ENCODE assay signal across 7 cellular contexts in the genomic region with DNA sequence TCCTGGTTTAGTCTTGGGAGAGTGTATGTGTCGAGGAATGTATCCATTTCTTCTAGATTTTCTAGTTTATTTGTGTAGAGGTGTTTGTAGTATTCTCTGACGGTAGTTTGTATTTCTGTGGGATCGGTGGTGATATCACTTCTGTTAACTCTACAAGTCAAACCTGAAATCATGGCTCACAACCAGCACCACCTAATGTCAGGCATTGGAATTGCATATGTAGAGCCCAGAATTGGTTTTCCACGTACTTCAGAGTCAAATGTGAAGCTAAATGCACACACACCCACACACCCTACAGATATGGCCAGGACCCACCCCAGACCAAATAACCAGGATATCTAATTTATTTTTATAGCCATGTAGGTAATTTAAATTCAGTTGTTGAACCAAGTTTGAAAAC.
DNase-seq lines count a peak whose midpoint lies in the region; ATAC-seq, FAIRE-seq and TF ChIP-seq lines count a peak whose summit lies in the region.
"Not testable (repeated sequence)": the region's sequence is repeated elsewhere in the genome, so short reads cannot be mapped to it uniquely, and the experiment has no call there.

No MANE protein-coding gene starts in this region.

- H3K4ac ChIP-seq in mesendoderm (ENCODE audit: low read depth, low read length) = not testable (repeated sequence)

- not testable (repeated sequence) for H4K5ac ChIP-seq in mesendoderm (ENCODE audit: low read length)

- H3K4me1 ChIP-seq in Loucy (ENCODE audit: insufficient read depth, low read length, poor library complexity, severe bottlenecking); K562 (replicated peaks in 1 of 2; ENCODE audit: control insufficient read depth in 2 of 2, insufficient read depth in 2 of 2, low read length in 2 of 2); mesendoderm (ENCODE audit: control insufficient read depth, low read depth, low read length): not testable (repeated sequence)

- TF ChIP-seq POLR2A in K562 (conservative IDR thresholded peaks at IDR 0.05) = not testable (repeated sequence)

- H4K8ac ChIP-seq in mesendoderm (ENCODE audit: low read depth, low read length) = not testable (repeated sequence)

- not testable (repeated sequence) for H3K23ac ChIP-seq in mesendoderm (ENCODE audit: low read length)

- not testable (repeated sequence) for H3K27ac ChIP-seq in K562 (ENCODE audit: extremely low read depth, low read depth, low read length); mesendoderm (ENCODE audit: low read depth, low read length)

- not testable (repeated sequence) for FAIRE-seq in K562 (lab: Jason Lieb, UNC)

- DNase-seq in GM06990 (ENCODE audit: extremely low read depth, insufficient read length) = not testable (repeated sequence)
- DNase-seq in OCI-M1 (lab: John Stamatoyannopoulos, UW) = peak; percentile 70
- DNase-seq in K562 (ENCODE audit: extremely low read depth in 1 of 4, low spot score in 3 of 4) = peak in 1 of 4 experiments; percentile 8
- DNase-seq in head of caudate nucleus = peak in 30 of 42 donors; percentile 2 to 65 (median 28)
- DNase-seq in mesendoderm = peak; percentile 57

- not testable (repeated sequence) for H2AK5ac ChIP-seq in mesendoderm (ENCODE audit: low read length)

- not testable (repeated sequence) for TF ChIP-seq EP300 in K562 (IDR thresholded peaks at IDR 0.05; ENCODE audit: low read length)

- H3K4me2 ChIP-seq in Loucy (ENCODE audit: low read depth, low read length, poor library complexity, severe bottlenecking); K562 (ENCODE audit: insufficient read depth, low read length); mesendoderm (ENCODE audit: low read length): not testable (repeated sequence)

- in situ Hi-C loops in K562 (cut with MboI) = not testable (repeated sequence)

- H3K79me2 ChIP-seq in Loucy (ENCODE audit: insufficient read depth, low read length); K562 (ENCODE audit: control insufficient read depth, insufficient read depth, low read length); mesendoderm (ENCODE audit: control insufficient read depth, insufficient read depth, low read length): not testable (repeated sequence)

- H3K18ac ChIP-seq in mesendoderm (ENCODE audit: low read length) = not testable (repeated sequence)

- H2BK5ac ChIP-seq in mesendoderm (ENCODE audit: low read length) = not testable (repeated sequence)

- WGBS in K562 (ENCODE audit: insufficient coverage, low coverage, missing lambda C conversion rate) = 3% methylated on average over 3 of the region's 4 CpGs
- no CpG with 5 or more reads among the region's 4 CpGs for WGBS in mesendoderm (ENCODE audit: extremely low coverage, insufficient coverage, low lambda C conversion rate)

- not testable (repeated sequence) for H3K9ac ChIP-seq in Loucy (ENCODE audit: low read depth, low read length, poor library complexity, severe bottlenecking); K562 (ENCODE audit: insufficient read depth in 1 of 2, low read depth in 2 of 2, low read length in 2 of 2); mesendoderm (ENCODE audit: low read length)

- CTCF ChIA-PET in K562 (lab: Yijun Ruan, JAX; ENCODE audit: low intra/inter-chr PET ratio) = not testable (repeated sequence)

- peak; percentile 68 for ATAC-seq in GM21717 (IDR thresholded peaks at IDR 0.05; ENCODE audit: unreplicated experiment)
- ATAC-seq in K562 = not testable (repeated sequence)

- TF ChIP-seq CTCF in GM06990 (IDR thresholded peaks at IDR 0.05; ENCODE audit: insufficient read depth, low read length, poor library complexity, severe bottlenecking) (peak; percentile 25), Loucy (conservative IDR thresholded peaks at IDR 0.05; ENCODE audit: low read length) (peak; percentile 56), K562 (IDR thresholded peaks at IDR 0.05 in 2 of 3, conservative IDR thresholded peaks at IDR 0.05 in 1 of 3; ENCODE audit: insufficient read depth in 2 of 3, low read depth in 1 of 3, low read length in 3 of 3) (peak in 1 of 3 experiments; percentile 17; a peak in 1 of 6 replicates)

- not testable (repeated sequence) for H3K9me2 ChIP-seq in Loucy (replicated peaks; ENCODE audit: low read depth, low read length)

- H3K9me3 ChIP-seq in Loucy (ENCODE audit: insufficient read depth, low read depth, low read length); K562 (replicated peaks; ENCODE audit: control insufficient read depth, insufficient read depth, low read depth, low read length): not testable (repeated sequence)

- H2BK15ac ChIP-seq in mesendoderm (replicated peaks; ENCODE audit: low read depth) = not testable (repeated sequence)

- not testable (repeated sequence) for H3K27me3 ChIP-seq in GM06990 (replicated peaks; ENCODE audit: control insufficient read depth, insufficient read depth, low read length); Loucy (ENCODE audit: insufficient read depth, low read length, poor library complexity, severe bottlenecking); K562 (ENCODE audit: control insufficient read depth in 2 of 2, insufficient read depth in 2 of 2, low read length in 2 of 2); mesendoderm (ENCODE audit: insufficient read depth, low read length, poor library complexity)

- not testable (repeated sequence) for H3K9me1 ChIP-seq in K562 (ENCODE audit: control insufficient read depth, insufficient read depth, low read length)

- not testable (repeated sequence) for H2BK120ac ChIP-seq in mesendoderm (ENCODE audit: low read depth, low read length)

- not testable (repeated sequence) for H3F3A ChIP-seq in Loucy (ENCODE audit: low read depth)

- intact Hi-C loops in K562 (cut with micrococcal nuclease) = loop anchor here (10.0 kb wide), 1 partner anchor 1212 kb away; no protein-coding TSS in a partner anchor
- intact Hi-C loops in head of caudate nucleus (cut with DNase I) = not testable (repeated sequence)

- BruUV-seq in K562 (replicated peaks; lab: Mats Ljungman, UMichigan) = not testable (repeated sequence)

- POLR2A ChIA-PET in K562 (lab: Yijun Ruan, JAX) = not testable (repeated sequence)

- H3K4me3 ChIP-seq in GM06990 (replicated peaks; ENCODE audit: low read depth, low read length); Loucy (ENCODE audit: low read length, poor library complexity, severe bottlenecking); K562; mesendoderm (ENCODE audit: low read length): not testable (repeated sequence)

- not testable (repeated sequence) for H3K79me1 ChIP-seq in mesendoderm (ENCODE audit: low read length)

- peak; percentile 9 to 15; a peak in 1 of 4 replicates for TF ChIP-seq RAD21 in K562 (CRISPR knock-in tag; conservative IDR thresholded peaks at IDR 0.05 in 1 of 2, IDR thresholded peaks at IDR 0.05 in 1 of 2)

- H3K36me3 ChIP-seq in GM06990 (ENCODE audit: control insufficient read depth, insufficient read depth, low read length); Loucy (ENCODE audit: insufficient read depth, low read length); K562 (ENCODE audit: control insufficient read depth, insufficient read depth, low read length); mesendoderm (ENCODE audit: control insufficient read depth, insufficient read depth, low read length): not testable (repeated sequence)

- not testable (repeated sequence) for H2AFZ ChIP-seq in Loucy (ENCODE audit: low read length); K562 (ENCODE audit: low read depth, low read length)

- not testable (repeated sequence) for H3K56ac ChIP-seq in mesendoderm (ENCODE audit: low read length)

- H4K20me1 ChIP-seq in Loucy (ENCODE audit: insufficient read depth, low read length, poor library complexity, severe bottlenecking); K562 (replicated peaks; ENCODE audit: control insufficient read depth, insufficient read depth, low read length): not testable (repeated sequence)
